Comparison of ENCODE assay signal across 13 cellular contexts in genomic region chr13:109904218-109904617, GRCh38.
DNase-seq lines count a peak whose midpoint lies in the region; FAIRE-seq and TF ChIP-seq lines count a peak whose summit lies in the region.
"Had no signal": no experiment of that assay in that cellular context is flagged by ENCODE, and none has a peak within 500 bp of the region (broad histone marks: within the 10 kb centered on the region; RNA-seq: fewer than 3 reads in every experiment).

No MANE protein-coding gene starts in this region.

- TF ChIP-seq CTCF in H9 (conservative IDR thresholded peaks at IDR 0.05) (peak; percentile 48), D721Med (IDR thresholded peaks at IDR 0.05; ENCODE audit: insufficient read depth, missing control alignments) (no peak)

- no peak overlapping the region for H2BK12ac ChIP-seq in H9 (ENCODE audit: insufficient read length, low read depth, low read length)

- H3K9ac ChIP-seq in H9 (ENCODE audit: extremely low read depth, insufficient read length, low read length) (no peak overlapping the region), GM23248 (no peak overlapping the region)

- no peaks in the 10 kb centered on the region for H3K36me3 ChIP-seq in GM23248 (ENCODE audit: low read depth)
- H3K36me3 ChIP-seq: colonic mucosa had no signal

- FAIRE-seq in D721Med (lab: Jason Lieb, UNC), result no peak

- H3K4me3 ChIP-seq in GM23248, result no peak overlapping the region
- H3K4me3 ChIP-seq: colonic mucosa had no signal

- no peak overlapping the region for H2BK5ac ChIP-seq in H9 (ENCODE audit: insufficient read length, low read length)

- H3K4me2 ChIP-seq in H9 (ENCODE audit: insufficient read depth, insufficient read length, low read length) (no peak overlapping the region), GM23248 (ENCODE audit: unreplicated experiment) (no peak overlapping the region)

- peaks cover 11 to 13% of the 10 kb centered on the region in 2 experiments for H3K4me1 Mint-ChIP-seq in H9
- no peaks in the 10 kb centered on the region for H3K4me1 Mint-ChIP-seq in T-helper 2 cell treated with Interferon-gamma antibody and Interleukin-4, amounts not matched to agents 5 μg/mL and 100 μg/mL, for 36 hours (ENCODE audit: low read depth)
- H3K4me1 Mint-ChIP-seq: activated CD4-positive, alpha-beta T cell treated with anti-CD3 and anti-CD28 coated beads for 36 hours; memory B cell had no signal

- peaks cover 12% of the 10 kb centered on the region for H3K27me3 Mint-ChIP-seq in H9 (ENCODE audit: low read depth)
- peaks cover 3% of the 10 kb centered on the region for H3K27me3 Mint-ChIP-seq in T-helper 2 cell treated with Interferon-gamma antibody and Interleukin-4, amounts not matched to agents 5 μg/mL and 100 μg/mL, for 36 hours (ENCODE audit: low read depth)
- H3K27me3 Mint-ChIP-seq: memory B cell had no signal

- H4K20me1 ChIP-seq in H9 (ENCODE audit: control insufficient read depth, insufficient read depth, insufficient read length) (no peaks in the 10 kb centered on the region), GM23248 (ENCODE audit: insufficient read depth) (no peaks in the 10 kb centered on the region)

- DNase-seq in H9, result peak; percentile 60
- peak; percentile 65 for DNase-seq in NAMALWA (ENCODE audit: low spot score)
- DNase-seq in SW480 (ENCODE audit: low spot score), result peak; percentile 37
- peak; percentile 25 for DNase-seq in iris pigment epithelial cell (ENCODE audit: low read depth)
- DNase-seq in GM23248, result no peak
- no peak for DNase-seq in D721Med (ENCODE audit: insufficient read length, low spot score)
- DNase-seq in T-helper 2 cell treated with Interferon-gamma antibody and Interleukin-4, amounts not matched to agents 5 μg/mL and 100 μg/mL, for 36 hours (ENCODE audit: low spot score), result no peak
- DNase-seq: activated CD4-positive, alpha-beta T cell treated with anti-CD3 and anti-CD28 coated beads for 36 hours; activated T-cell treated with anti-CD3 and anti-CD28 coated beads, Interleukin-2, amount 50 U/mL, for 4 hours; CD4-positive, alpha-beta T cell; colonic mucosa; NCI-H510A treated with DMSO at 0.1 percent for 48 hours had no signal

- H3F3A ChIP-seq in GM23248 (ENCODE audit: insufficient read depth), result no peaks in the 10 kb centered on the region

- no peaks in the 10 kb centered on the region for H3K9me3 ChIP-seq in H9 (ENCODE audit: control insufficient read depth, low read depth, low read length)
- no peaks in the 10 kb centered on the region for H3K9me3 ChIP-seq in GM23248 (ENCODE audit: low read depth)
- H3K9me3 ChIP-seq: colonic mucosa had no signal

- H3K27me3 ChIP-seq in H9 (ENCODE audit: insufficient read depth, low read length), result no peaks in the 10 kb centered on the region
- H3K27me3 ChIP-seq in GM23248 (replicated peaks; ENCODE audit: insufficient read depth), result 0 out of 2 replicates have a peak, but pooled peaks cover 5% of the 10 kb centered on the region
- H3K27me3 ChIP-seq: colonic mucosa had no signal

- H3K27ac ChIP-seq in H9 (ENCODE audit: insufficient read length, low read depth, low read length) (no peak overlapping the region), GM23248 (no peak overlapping the region)
- H3K27ac ChIP-seq: colonic mucosa had no signal

- H3K9me3 Mint-ChIP-seq in H9, result peaks cover 0 to 8% of the 10 kb centered on the region in 2 experiments; a peak in 4 of 5 replicates
- H3K9me3 Mint-ChIP-seq in T-helper 2 cell treated with Interferon-gamma antibody and Interleukin-4, amounts not matched to agents 5 μg/mL and 100 μg/mL, for 36 hours, result no peaks in the 10 kb centered on the region
- H3K9me3 Mint-ChIP-seq: activated T-cell treated with anti-CD3 and anti-CD28 coated beads, Interleukin-2, amount 50 U/mL, for 4 hours; CD4-positive, alpha-beta T cell had no signal

- no peak overlapping the region for H3K23ac ChIP-seq in H9 (ENCODE audit: insufficient read length, low read depth, low read length)

- H4K8ac ChIP-seq in H9 (replicated peaks; ENCODE audit: insufficient read length, low read depth, low read length), result no peak overlapping the region

- no peaks in the 10 kb centered on the region for H3K79me2 ChIP-seq in H9 (ENCODE audit: insufficient read depth, low read length)
- no peaks in the 10 kb centered on the region for H3K79me2 ChIP-seq in GM23248 (ENCODE audit: insufficient read depth)

- H3K18ac ChIP-seq in H9 (ENCODE audit: insufficient read length, low read depth, low read length), result no peak overlapping the region

- in situ Hi-C loops in GM23248 (cut with MboI), result no loop called here

- H3K4me1 ChIP-seq in H9 (ENCODE audit: insufficient read depth, low read length), result no peaks in the 10 kb centered on the region
- no peaks in the 10 kb centered on the region for H3K4me1 ChIP-seq in GM23248 (ENCODE audit: insufficient read depth)
- H3K4me1 ChIP-seq: colonic mucosa had no signal

- no peak overlapping the region for H2BK20ac ChIP-seq in H9 (ENCODE audit: low read depth, low read length, poor library complexity, severe bottlenecking)

- no peak overlapping the region for H4K5ac ChIP-seq in H9 (ENCODE audit: insufficient read length, low read depth, low read length)

- H2BK120ac ChIP-seq in H9 (ENCODE audit: low read depth, low read length, poor library complexity, severe bottlenecking), result no peak overlapping the region

- H3K36me3 Mint-ChIP-seq in H9 (ENCODE audit: insufficient read depth in 1 of 3, low read depth in 3 of 3), result peaks cover 0 to 10% (median 9%) of the 10 kb centered on the region in 3 experiments; a peak in 4 of 7 replicates
- no peaks in the 10 kb centered on the region for H3K36me3 Mint-ChIP-seq in T-helper 2 cell treated with Interferon-gamma antibody and Interleukin-4, amounts not matched to agents 5 μg/mL and 100 μg/mL, for 36 hours (ENCODE audit: low read depth)
- H3K36me3 Mint-ChIP-seq: memory B cell had no signal

- no peak overlapping the region for H3K4me3 Mint-ChIP-seq in H9
- H3K4me3 Mint-ChIP-seq in T-helper 2 cell treated with Interferon-gamma antibody and Interleukin-4, amounts not matched to agents 5 μg/mL and 100 μg/mL, for 36 hours, result no peak overlapping the region
- H3K4me3 Mint-ChIP-seq: activated CD4-positive, alpha-beta T cell treated with anti-CD3 and anti-CD28 coated beads for 36 hours; activated T-cell treated with anti-CD3 and anti-CD28 coated beads, Interleukin-2, amount 50 U/mL, for 4 hours; CD4-positive, alpha-beta T cell; memory B cell had no signal

- no peak overlapping the region for H2BK15ac ChIP-seq in H9 (ENCODE audit: low read depth, low read length)

- no peak overlapping the region for H3K56ac ChIP-seq in H9 (ENCODE audit: insufficient read length, low read depth, low read length)

- H3K14ac ChIP-seq in H9 (ENCODE audit: insufficient read depth, low read length), result no peak overlapping the region

- no peak overlapping the region for H3K4ac ChIP-seq in H9 (ENCODE audit: low read depth, low read length)

- no peak overlapping the region for H3T11ph ChIP-seq in H9 (ENCODE audit: low read length)

- no CpG with 5 or more reads among the region's 4 CpGs for WGBS in H9 (ENCODE audit: extremely low coverage, insufficient read length, low lambda C conversion rate)
- WGBS in GM23248 (ENCODE audit: low coverage in 1 of 2, low lambda C conversion rate in 2 of 2, missing lambda C conversion rate in 2 of 2), 2 experiments, result 61 to 69% methylated on average over 4 of the region's 4 CpGs

- no peaks in the 10 kb centered on the region for H3K23me2 ChIP-seq in H9 (ENCODE audit: insufficient read length, low read depth, low read length, poor library complexity, severe bottlenecking)

- H2AK5ac ChIP-seq in H9 (ENCODE audit: insufficient read length, low read length), result no peak overlapping the region

- no peak overlapping the region for H3K27ac Mint-ChIP-seq in H9
- no peak overlapping the region for H3K27ac Mint-ChIP-seq in T-helper 2 cell treated with Interferon-gamma antibody and Interleukin-4, amounts not matched to agents 5 μg/mL and 100 μg/mL, for 36 hours
- H3K27ac Mint-ChIP-seq: activated CD4-positive, alpha-beta T cell treated with anti-CD3 and anti-CD28 coated beads for 36 hours; CD4-positive, alpha-beta T cell; memory B cell had no signal

- H2AFZ ChIP-seq in H9 (ENCODE audit: low read length), result no peak overlapping the region
- H2AFZ ChIP-seq in GM23248, result no peak overlapping the region

- no peaks in the 10 kb centered on the region for H3K9me2 ChIP-seq in GM23248 (ENCODE audit: insufficient read depth)

- no peak overlapping the region for H4K91ac ChIP-seq in H9 (ENCODE audit: insufficient read length, low read depth, low read length)

- H3K79me1 ChIP-seq in H9 (ENCODE audit: insufficient read depth, low read depth, low read length, poor library complexity, severe bottlenecking), result no peaks in the 10 kb centered on the region

Comparison
In these comparisons a context has a peak if more than half of its experiments do, and no peak if none do; other contexts are left out.
1. DNase-seq: peak in H9 (single experiment), NAMALWA (single experiment), SW480 (single experiment) and iris pigment epithelial cell (single experiment); none in GM23248 (single experiment), D721Med (single experiment) and T-helper 2 cell treated with Interferon-gamma antibody and Interleukin-4, amounts not matched to agents 5 μg/mL and 100 μg/mL, for 36 hours (single experiment).